In the genomic region with DNA sequence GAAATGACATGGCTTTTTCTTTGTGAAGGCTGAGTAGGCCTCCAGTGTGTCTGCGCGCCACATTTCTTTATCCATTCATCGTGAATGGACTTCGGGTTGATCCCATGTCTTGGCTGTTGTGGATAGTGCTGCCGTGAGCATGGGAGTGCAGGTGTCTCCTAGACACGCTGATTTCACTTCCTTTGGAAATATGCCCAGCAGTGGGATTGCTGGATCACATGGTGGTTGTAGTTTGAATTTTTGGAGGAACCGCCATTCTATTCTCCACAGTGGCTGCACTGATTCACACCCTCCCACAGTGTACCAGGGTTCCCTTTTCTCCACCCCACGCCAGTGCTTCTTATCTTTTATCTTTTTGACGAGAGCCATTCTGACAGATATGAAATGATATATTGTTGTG, we compare ENCODE assay signal across 26 cellular contexts.
"Had no signal": no experiment of that assay in that cellular context is flagged by ENCODE, and none has a peak within 500 bp of the region (broad histone marks: within the 10 kb centered on the region; RNA-seq: fewer than 3 reads in every experiment).

No MANE protein-coding gene starts in this region.

- H3K9me3 ChIP-seq: left lung, lower lobe of right lung, right atrium auricular region, tibial nerve had no signal

- H3K27ac Mint-ChIP-seq: activated CD8-positive, alpha-beta T cell treated with anti-CD3 and anti-CD28 coated beads for 36 hours; activated naive CD8-positive, alpha-beta T cell treated with anti-CD3 and anti-CD28 coated beads, Interleukin-2, amount 50 U/mL, for 24 hours; activated T-helper 17 cell treated with anti-CD3 and anti-CD28 coated beads, Interleukin-2, amount 50 U/mL, for 72 hours; immature natural killer cell; T-helper 17 cell had no signal

- H3K27ac ChIP-seq: left lung, lower lobe of right lung, parathyroid adenoma, right atrium auricular region, tibial nerve had no signal

- H3K4me1 ChIP-seq: left lung, lower lobe of right lung, parathyroid adenoma, right atrium auricular region, tibial nerve had no signal

- H3K4me1 Mint-ChIP-seq: activated naive CD8-positive, alpha-beta T cell treated with anti-CD3 and anti-CD28 coated beads, Interleukin-2, amount 50 U/mL, for 24 hours; activated T-helper 17 cell treated with anti-CD3 and anti-CD28 coated beads, Interleukin-2, amount 50 U/mL, for 72 hours had no signal

- DNase-seq: activated CD4-positive, alpha-beta T cell treated with anti-CD3 and anti-CD28 coated beads, Interleukin-2, amount 50 U/mL, for 1 hour; activated CD4-positive, CD25-positive, alpha-beta regulatory T cell treated with anti-CD3 and anti-CD28 coated beads, Interleukin-2, amount 50 U/mL, for 72 hours; activated CD8-positive, alpha-beta T cell treated with anti-CD3 and anti-CD28 coated beads for 36 hours; activated gamma-delta T cell treated with Interleukin-2 at 50 U/mL for 16 hours; activated naive CD4-positive, alpha-beta T cell treated with anti-CD3 and anti-CD28 coated beads, Interleukin-2, amount 50 U/mL, for 16 hours; activated naive CD8-positive, alpha-beta T cell treated with anti-CD3 and anti-CD28 coated beads, Interleukin-2, amount 50 U/mL, for 24 hours; activated T-cell treated with anti-CD3 and anti-CD28 coated beads, Interleukin-2, amount 50 U/mL, for 4 hours; cortex of kidney; foreskin fibroblast; hypothalamus; immature natural killer cell; kidney glomerular epithelial cell; left lung; lower lobe of right lung; mesenchymal stem cell; occipital lobe; stimulated activated naive CD4-positive, alpha-beta T cell; T-helper 17 cell; T1000 had no signal

- H3K27me3 ChIP-seq: right atrium auricular region, tibial nerve had no signal

- FAIRE-seq: endothelial cell of umbilical vein had no signal

- H3K79me2 ChIP-seq: parathyroid adenoma had no signal

- H3K36me3 ChIP-seq: left lung, lower lobe of right lung, right atrium auricular region, tibial nerve had no signal

- H3K27me3 Mint-ChIP-seq: activated CD8-positive, alpha-beta T cell treated with anti-CD3 and anti-CD28 coated beads for 36 hours; activated naive CD8-positive, alpha-beta T cell treated with anti-CD3 and anti-CD28 coated beads, Interleukin-2, amount 50 U/mL, for 24 hours; activated T-helper 17 cell treated with anti-CD3 and anti-CD28 coated beads, Interleukin-2, amount 50 U/mL, for 72 hours; naive thymus-derived CD8-positive, alpha-beta T cell; T-helper 17 cell had no signal

- H3K4me3 ChIP-seq: left lung, lower lobe of right lung, right atrium auricular region, tibial nerve had no signal

- ATAC-seq: activated CD8-positive, alpha-beta T cell treated with anti-CD3 and anti-CD28 coated beads for 36 hours; activated naive CD8-positive, alpha-beta T cell treated with anti-CD3 and anti-CD28 coated beads, Interleukin-2, amount 50 U/mL, for 24 hours; activated T-cell treated with anti-CD3 and anti-CD28 coated beads, Interleukin-2, amount 50 U/mL, for 4 hours; activated T-helper 17 cell treated with anti-CD3 and anti-CD28 coated beads, Interleukin-2, amount 50 U/mL, for 72 hours; left lung; lower lobe of right lung; naive thymus-derived CD8-positive, alpha-beta T cell; T-helper 17 cell had no signal

- H3K9me3 Mint-ChIP-seq: activated CD8-positive, alpha-beta T cell treated with anti-CD3 and anti-CD28 coated beads for 36 hours; activated naive CD8-positive, alpha-beta T cell treated with anti-CD3 and anti-CD28 coated beads, Interleukin-2, amount 50 U/mL, for 24 hours; activated T-cell treated with anti-CD3 and anti-CD28 coated beads, Interleukin-2, amount 50 U/mL, for 4 hours; activated T-helper 17 cell treated with anti-CD3 and anti-CD28 coated beads, Interleukin-2, amount 50 U/mL, for 72 hours; immature natural killer cell; naive thymus-derived CD8-positive, alpha-beta T cell; neural crest cell had no signal

- H3K4me3 Mint-ChIP-seq: activated CD8-positive, alpha-beta T cell treated with anti-CD3 and anti-CD28 coated beads for 36 hours; activated naive CD8-positive, alpha-beta T cell treated with anti-CD3 and anti-CD28 coated beads, Interleukin-2, amount 50 U/mL, for 24 hours; activated T-cell treated with anti-CD3 and anti-CD28 coated beads, Interleukin-2, amount 50 U/mL, for 4 hours; activated T-helper 17 cell treated with anti-CD3 and anti-CD28 coated beads, Interleukin-2, amount 50 U/mL, for 72 hours; immature natural killer cell; naive thymus-derived CD8-positive, alpha-beta T cell; neural crest cell; T-helper 17 cell had no signal

- H3K9ac ChIP-seq: parathyroid adenoma had no signal

- H2AFZ ChIP-seq: parathyroid adenoma had no signal
